In genomic region chr11:117809236-117810055, GRCh38 we compare ENCODE assay signal across 8 cellular contexts. TPM values are rescaled to one million over a fixed set of nuclear protein-coding genes. Genes with fewer than 3 reads are reported as not detected.
DNase-seq lines count a peak whose midpoint lies in the region; ATAC-seq and TF ChIP-seq lines count a peak whose summit lies in the region.

No MANE protein-coding gene starts in this region.

- DNase-seq in activated T-cell treated with anti-CD3 and anti-CD28 coated beads for 48 hours (ENCODE audit: low read depth) (peak; percentile 51), activated T-cell treated with anti-CD3 and anti-CD28 coated beads for 4 hours (no peak), NB4 (ENCODE audit: low read depth) (peak; percentile 72), SW 1271 (lab: John Stamatoyannopoulos, UW) (peak; percentile 41 to 42), cardiac fibroblast (ENCODE audit: low read depth in 2 of 2) (peak; percentile 46 to 57), left lung (peak; percentile 71 to 89), stomach (peak; percentile 60)

- H3K27ac ChIP-seq in left lung (no peak overlapping the region), stomach (peak overlapping the region in 3 of 5 donors; percentile 33 to 50 (median 42))

- H3K4me1 ChIP-seq in left lung = peaks cover 0 to 45% of the 10 kb centered on the region in 2 donors
- peaks cover under 1 to 28% (median 12%) of the 10 kb centered on the region in 4 donors for H3K4me1 ChIP-seq in stomach

- H3K27me3 ChIP-seq in left lung (no peaks in the 10 kb centered on the region), stomach (peaks cover 0 to 34% (median 16%) of the 10 kb centered on the region in 3 donors)

- H3K36me3 ChIP-seq in left lung = no peaks in the 10 kb centered on the region
- H3K36me3 ChIP-seq in stomach = no peaks in the 10 kb centered on the region

- WGBS in stomach, 5 donors = 27 to 36% (median 35%) methylated on average over 14 to 22 of the region's 22 CpGs

- intact Hi-C loops in left lung (cut with DNase I) = loop anchor here in 1 of 2 donors (5.0 to 10.0 kb wide), 2 partner anchors 243 to 385 kb away; no protein-coding TSS in a partner anchor
- intact Hi-C loops in stomach (cut with DNase I; ENCODE audit: low total_unique reads) = no loop called here

- ATAC-seq in left lung = peak; percentile 88
- ATAC-seq in HG03571 (IDR thresholded peaks at IDR 0.05; ENCODE audit: unreplicated experiment) = no peak

- TF ChIP-seq POLR2A in NB4 (IDR thresholded peaks at IDR 0.05; ENCODE audit: extremely low read depth, insufficient read length) (no peak), stomach (IDR thresholded peaks at IDR 0.05) (no peak)

- TF ChIP-seq EP300 in stomach (IDR thresholded peaks at IDR 0.05) = no peak

- TF ChIP-seq CTCF in NB4 (IDR thresholded peaks at IDR 0.05; ENCODE audit: low read depth, low read length) (peak; percentile 34), cardiac fibroblast (IDR thresholded peaks at IDR 0.05; ENCODE audit: low read depth, low read length) (peak; percentile 64), left lung (IDR thresholded peaks at IDR 0.05) (peak; percentile 34 to 45), stomach (IDR thresholded peaks at IDR 0.05) (peak in 5 of 7 experiments; percentile 10 to 45 (median 29))

- H3K4me3 ChIP-seq in NB4 (ENCODE audit: low read depth, low read length) (no peak overlapping the region), cardiac fibroblast (replicated peaks in 1 of 2; ENCODE audit: low read depth in 2 of 2, low read length in 2 of 2) (no peak overlapping the region), left lung (no peak overlapping the region), stomach (no peak overlapping the region)

- H3K9me3 ChIP-seq in left lung (no peaks in the 10 kb centered on the region), stomach (no peaks in the 10 kb centered on the region)

RNA-seq across cellular contexts. Expression of gene DSCAML1, which starts 12.4 kb away (rescaled TPM):
- total RNA-seq in left lung (under 1 TPM; 0.35 to 0.39 TPM), stomach (1 to 10 TPM in 2 of 5 donors, under 1 TPM in 3; 0.14 to 2.9 (median 0.45) TPM)
- polyA plus RNA-seq in stomach = under 1 TPM; 0.08 to 0.75 (median 0.46) TPM

RNA-seq across cellular contexts. Expression of gene FXYD2, which starts 15.1 kb away (rescaled TPM):
- total RNA-seq in left lung (1 to 10 TPM; 1.2 to 4.4 TPM), stomach (1 to 10 TPM in 1 of 5 donors, under 1 TPM in 1, not detected in 3; 0.45 to 7.0 TPM)
- 1 to 10 TPM; 1.0 to 7.8 (median 4.0) TPM for polyA plus RNA-seq in stomach

Comparison
In these comparisons a context has a peak if more than half of its experiments do, and no peak if none do; other contexts are left out.
1. H3K27ac ChIP-seq: peak in stomach (3 of 5); none in left lung (0 of 2).
2. Peak in every context shown above with its lines, with median percentiles within 50 percentile points of each other: CTCF ChIP-seq.